Comparison of ENCODE assay signal across 7 cellular contexts in the genomic region with DNA sequence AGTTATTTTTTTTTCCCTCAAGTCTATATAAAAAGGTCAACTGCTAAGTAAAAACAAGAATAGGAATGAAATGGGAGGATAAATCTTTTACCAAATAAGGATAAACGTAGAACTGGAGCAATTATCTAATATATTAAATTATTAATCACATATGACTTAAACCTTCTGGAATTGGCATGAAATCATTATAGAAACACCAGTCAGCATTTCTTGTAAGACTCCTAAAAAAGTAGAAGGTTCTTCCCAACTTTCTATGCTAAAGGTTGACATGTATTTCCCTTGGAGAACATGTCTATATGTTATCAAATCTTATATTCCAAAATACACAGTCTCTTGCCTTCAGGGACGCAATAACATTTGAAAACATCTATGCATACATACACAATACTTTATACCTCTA.
"Had no signal": no experiment of that assay in that cellular context is flagged by ENCODE, and none has a peak within 500 bp of the region (broad histone marks: within the 10 kb centered on the region; RNA-seq: fewer than 3 reads in every experiment).

No MANE protein-coding gene starts in this region.

- H3K9ac ChIP-seq: GM23248, KMS-11 had no signal

- H3K27ac ChIP-seq: GM23248, KMS-11 had no signal

- H3K4me2 ChIP-seq: KMS-11 had no signal

- DNase-seq: GM23248, GOT3, H9, HCEC 1CT, KBM-7 had no signal

- H3K4me3 ChIP-seq: GM23248 had no signal

- FAIRE-seq: HTR-8/SVneo had no signal

- H2AFZ ChIP-seq: GM23248 had no signal
